1 cellular context compared by ENCODE assay signal in genomic region chr5:157460921-157461792, GRCh38.
TF ChIP-seq lines count a peak whose summit lies in the region.

No MANE protein-coding gene starts in this region.

TF ChIP-seq in GM12878, 131 proteins besides CTCF, POLR2A, EP300 and RAD21 (continued from another document):
- TF ChIP-seq, protein P1, sequence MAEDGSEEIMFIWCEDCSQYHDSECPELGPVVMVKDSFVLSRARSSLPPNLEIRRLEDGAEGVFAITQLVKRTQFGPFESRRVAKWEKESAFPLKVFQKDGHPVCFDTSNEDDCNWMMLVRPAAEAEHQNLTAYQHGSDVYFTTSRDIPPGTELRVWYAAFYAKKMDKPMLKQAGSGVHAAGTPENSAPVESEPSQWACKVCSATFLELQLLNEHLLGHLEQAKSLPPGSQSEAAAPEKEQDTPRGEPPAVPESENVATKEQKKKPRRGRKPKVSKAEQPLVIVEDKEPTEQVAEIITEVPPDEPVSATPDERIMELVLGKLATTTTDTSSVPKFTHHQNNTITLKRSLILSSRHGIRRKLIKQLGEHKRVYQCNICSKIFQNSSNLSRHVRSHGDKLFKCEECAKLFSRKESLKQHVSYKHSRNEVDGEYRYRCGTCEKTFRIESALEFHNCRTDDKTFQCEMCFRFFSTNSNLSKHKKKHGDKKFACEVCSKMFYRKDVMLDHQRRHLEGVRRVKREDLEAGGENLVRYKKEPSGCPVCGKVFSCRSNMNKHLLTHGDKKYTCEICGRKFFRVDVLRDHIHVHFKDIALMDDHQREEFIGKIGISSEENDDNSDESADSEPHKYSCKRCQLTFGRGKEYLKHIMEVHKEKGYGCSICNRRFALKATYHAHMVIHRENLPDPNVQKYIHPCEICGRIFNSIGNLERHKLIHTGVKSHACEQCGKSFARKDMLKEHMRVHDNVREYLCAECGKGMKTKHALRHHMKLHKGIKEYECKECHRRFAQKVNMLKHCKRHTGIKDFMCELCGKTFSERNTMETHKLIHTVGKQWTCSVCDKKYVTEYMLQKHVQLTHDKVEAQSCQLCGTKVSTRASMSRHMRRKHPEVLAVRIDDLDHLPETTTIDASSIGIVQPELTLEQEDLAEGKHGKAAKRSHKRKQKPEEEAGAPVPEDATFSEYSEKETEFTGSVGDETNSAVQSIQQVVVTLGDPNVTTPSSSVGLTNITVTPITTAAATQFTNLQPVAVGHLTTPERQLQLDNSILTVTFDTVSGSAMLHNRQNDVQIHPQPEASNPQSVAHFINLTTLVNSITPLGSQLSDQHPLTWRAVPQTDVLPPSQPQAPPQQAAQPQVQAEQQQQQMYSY (CRISPR knock-in tag; IDR thresholded peaks at IDR 0.05) = no peak
- TF ChIP-seq, protein P2, sequence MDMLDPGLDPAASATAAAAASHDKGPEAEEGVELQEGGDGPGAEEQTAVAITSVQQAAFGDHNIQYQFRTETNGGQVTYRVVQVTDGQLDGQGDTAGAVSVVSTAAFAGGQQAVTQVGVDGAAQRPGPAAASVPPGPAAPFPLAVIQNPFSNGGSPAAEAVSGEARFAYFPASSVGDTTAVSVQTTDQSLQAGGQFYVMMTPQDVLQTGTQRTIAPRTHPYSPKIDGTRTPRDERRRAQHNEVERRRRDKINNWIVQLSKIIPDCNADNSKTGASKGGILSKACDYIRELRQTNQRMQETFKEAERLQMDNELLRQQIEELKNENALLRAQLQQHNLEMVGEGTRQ (IDR thresholded peaks at IDR 0.05; ENCODE audit: borderline replicate concordance, low read depth, low read length) = no peak
- TF ChIP-seq NKRF (conservative IDR thresholded peaks at IDR 0.05) (no peak), FOXK2 (IDR thresholded peaks at IDR 0.05) (no peak), CBFB (IDR thresholded peaks at IDR 0.05; ENCODE audit: low read depth) (no peak), NFYA (IDR thresholded peaks at IDR 0.05; ENCODE audit: borderline replicate concordance, low read depth, low read length) (no peak), CBX5 (IDR thresholded peaks at IDR 0.05; ENCODE audit: low read depth) (no peak), TCF12 (IDR thresholded peaks at IDR 0.05; ENCODE audit: low read depth, low read length) (no peak)
